16 cellular contexts compared by ENCODE assay signal in genomic region chr7:76283254-76284159, GRCh38. TPM values are rescaled to one million over a fixed set of nuclear protein-coding genes. Genes with fewer than 3 reads are reported as not detected.
DNase-seq lines count a peak whose midpoint lies in the region; ATAC-seq and TF ChIP-seq lines count a peak whose summit lies in the region.
"Had no signal": no experiment of that assay in that cellular context is flagged by ENCODE, and none has a peak within 500 bp of the region (broad histone marks: within the 10 kb centered on the region; RNA-seq: fewer than 3 reads in every experiment).

No MANE protein-coding gene starts in this region.

- no peak for TF ChIP-seq CTCF in A673 (conservative IDR thresholded peaks at IDR 0.05; ENCODE audit: low read depth, low read length)
- no peak for TF ChIP-seq CTCF in GM20000 (IDR thresholded peaks at IDR 0.05; ENCODE audit: extremely low read depth, missing control alignments)
- no peak for TF ChIP-seq CTCF in OCI-LY7 (conservative IDR thresholded peaks at IDR 0.05; ENCODE audit: low read length)

- peaks cover 19% of the 10 kb centered on the region for H3K27me3 ChIP-seq in A673 (replicated peaks; ENCODE audit: insufficient read depth, low read depth, low read length, poor library complexity)

- BruUV-seq in A673 (replicated peaks; lab: Mats Ljungman, UMichigan) (no TSS peak), OCI-LY7 (replicated peaks; lab: Mats Ljungman, UMichigan) (no TSS peak)

- no peaks in the 10 kb centered on the region for H3K79me2 ChIP-seq in OCI-LY7 (ENCODE audit: insufficient read depth, low read depth, low read length)

- H2AFZ ChIP-seq in OCI-LY7 (ENCODE audit: low read length): no peak overlapping the region
- H2AFZ ChIP-seq: PC-9 had no signal

- peak overlapping the region; percentile 41 for H3K4me3 Mint-ChIP-seq in central memory CD8-positive, alpha-beta T cell
- peak overlapping the region; percentile 51 for H3K4me3 Mint-ChIP-seq in natural killer cell treated with Interleukin-12 subunit alpha and Interleukin-12 subunit beta and Interleukin-15 and Interleukin-18, amount 100 ng/mL, for 72 hours

- H3K4me1 ChIP-seq in A673 (ENCODE audit: insufficient read depth, low read length, poor library complexity, severe bottlenecking) (no peaks in the 10 kb centered on the region), OCI-LY7 (ENCODE audit: insufficient read depth, low read length, poor library complexity, severe bottlenecking) (no peaks in the 10 kb centered on the region)

- intact Hi-C loops in A673 (cut with micrococcal nuclease; ENCODE audit: unreplicated experiment) (no loop called here), OCI-LY7 (cut with micrococcal nuclease; ENCODE audit: unreplicated experiment) (no loop called here)

- DNase-seq in A673 (ENCODE audit: low spot score) (no peak), GM20000 (ENCODE audit: low spot score) (peak; percentile 19), cerebellar cortex (ENCODE audit: low spot score) (no peak), D341Med (ENCODE audit: low spot score) (no peak), OCI-LY7 (ENCODE audit: low spot score) (no peak)
- DNase-seq in central memory CD8-positive, alpha-beta T cell (ENCODE audit: low spot score in 2 of 2): no peak
- no peak for DNase-seq in natural killer cell treated with Interleukin-12 subunit alpha and Interleukin-12 subunit beta and Interleukin-15 and Interleukin-18, amount 100 ng/mL, for 72 hours (ENCODE audit: low spot score)
- DNase-seq: activated CD4-positive, alpha-beta T cell treated with anti-CD3 and anti-CD28 coated beads for 1 hour; cerebellar nuclear complex; DMS79; GOT3; hippocampal formation; NCI-H146; occipital lobe; PC-9 had no signal

- POLR2A ChIA-PET in A673 (lab: Charles Lee; ENCODE audit: low non-redundant PET): interaction anchor here (0.6 kb wide), 1 partner anchor 67 kb away, joined by 3 read pairs; no protein-coding TSS in a partner anchor
- POLR2A ChIA-PET in OCI-LY7 (lab: Charles Lee): interaction anchor here (0.6 kb wide), 1 partner anchor 55 kb away, joined by 3 read pairs; no protein-coding TSS in a partner anchor

- peak overlapping the region; percentile 57 for H3K4me3 ChIP-seq in A673 (ENCODE audit: low read depth, low read length, poor library complexity, severe bottlenecking)
- no peak overlapping the region for H3K4me3 ChIP-seq in OCI-LY7 (ENCODE audit: low read depth, low read length, poor library complexity, severe bottlenecking)
- H3K4me3 ChIP-seq: PC-9 had no signal

- no peak for ATAC-seq in central memory CD8-positive, alpha-beta T cell (replicated peaks; ENCODE audit: extremely low read depth, poor library complexity, severe bottlenecking)
- no peak for ATAC-seq in natural killer cell treated with Interleukin-12 subunit alpha and Interleukin-12 subunit beta and Interleukin-15 and Interleukin-18, amount 100 ng/mL, for 72 hours
- ATAC-seq in HG03432 (IDR thresholded peaks at IDR 0.05; ENCODE audit: unreplicated experiment): no peak

- no peak overlapping the region for H3K27ac Mint-ChIP-seq in central memory CD8-positive, alpha-beta T cell (ENCODE audit: low read depth)
- H3K27ac Mint-ChIP-seq in natural killer cell treated with Interleukin-12 subunit alpha and Interleukin-12 subunit beta and Interleukin-15 and Interleukin-18, amount 100 ng/mL, for 72 hours: no peak overlapping the region

- H3K9me2 ChIP-seq in OCI-LY7 (ENCODE audit: insufficient read depth, low read length): no peaks in the 10 kb centered on the region

- H3K27ac ChIP-seq in A673 (ENCODE audit: low read depth, low read length, poor library complexity, severe bottlenecking) (no peak overlapping the region), OCI-LY7 (ENCODE audit: low read depth, low read length, poor library complexity, severe bottlenecking) (no peak overlapping the region)
- H3K27ac ChIP-seq: PC-9 had no signal

- H3K9me3 ChIP-seq in A673 (ENCODE audit: low read depth, low read length, poor library complexity, severe bottlenecking): no peaks in the 10 kb centered on the region
- H3K9me3 ChIP-seq in OCI-LY7 (ENCODE audit: low read length): no peaks in the 10 kb centered on the region

- CTCF ChIA-PET in A673 (lab: Charles Lee) (interaction anchor here (1.7 kb wide), 1 partner anchor 8 kb away, joined by 12 read pairs; no protein-coding TSS in a partner anchor), OCI-LY7 (lab: Charles Lee; ENCODE audit: unreplicated experiment) (interaction anchor here (0.6 kb wide), 1 partner anchor 22 kb away, joined by 4 read pairs; no protein-coding TSS in a partner anchor)

- no peaks in the 10 kb centered on the region for H3K9me3 Mint-ChIP-seq in central memory CD8-positive, alpha-beta T cell
- H3K9me3 Mint-ChIP-seq in natural killer cell treated with Interleukin-12 subunit alpha and Interleukin-12 subunit beta and Interleukin-15 and Interleukin-18, amount 100 ng/mL, for 72 hours: no peaks in the 10 kb centered on the region

- peaks cover 61% of the 10 kb centered on the region for H3K27me3 Mint-ChIP-seq in central memory CD8-positive, alpha-beta T cell
- peaks cover 36 to 48% of the 10 kb centered on the region in 2 donors for H3K27me3 Mint-ChIP-seq in natural killer cell treated with Interleukin-12 subunit alpha and Interleukin-12 subunit beta and Interleukin-15 and Interleukin-18, amount 100 ng/mL, for 72 hours

- H3K36me3 Mint-ChIP-seq in central memory CD8-positive, alpha-beta T cell (ENCODE audit: insufficient read depth): peaks cover 2% of the 10 kb centered on the region
- H3K36me3 Mint-ChIP-seq in natural killer cell treated with Interleukin-12 subunit alpha and Interleukin-12 subunit beta and Interleukin-15 and Interleukin-18, amount 100 ng/mL, for 72 hours: no peaks in the 10 kb centered on the region

- H3K4me2 ChIP-seq in OCI-LY7 (ENCODE audit: low read length): no peak overlapping the region

- H4K20me1 ChIP-seq in OCI-LY7 (ENCODE audit: insufficient read depth, low read length): no peaks in the 10 kb centered on the region

- H3K4me1 Mint-ChIP-seq in central memory CD8-positive, alpha-beta T cell: peaks cover 15% of the 10 kb centered on the region
- peaks cover 8 to 15% of the 10 kb centered on the region in 2 donors for H3K4me1 Mint-ChIP-seq in natural killer cell treated with Interleukin-12 subunit alpha and Interleukin-12 subunit beta and Interleukin-15 and Interleukin-18, amount 100 ng/mL, for 72 hours (ENCODE audit: low read depth in 2 of 2)

- H3K36me3 ChIP-seq in A673 (ENCODE audit: insufficient read depth, low read length, poor library complexity, severe bottlenecking): no peaks in the 10 kb centered on the region
- no peaks in the 10 kb centered on the region for H3K36me3 ChIP-seq in OCI-LY7 (ENCODE audit: insufficient read depth, low read length)

RNA-seq across cellular contexts. Expression of gene HSPB1, which starts 19.0 kb away (rescaled TPM):
- total RNA-seq in A673 (2021): 354 and 375 TPM in 2 replicates
- total RNA-seq in natural killer cell treated with Interleukin-12 subunit alpha and Interleukin-12 subunit beta and Interleukin-15 and Interleukin-18, amount 100 ng/mL, for 72 hours: 10 to 100 TPM; 13.3 to 30.3 TPM
- 133 and 204 TPM in 2 replicates for total RNA-seq in OCI-LY7 (2014; rRNA removed; shearing (Covaris generic))
- 349 and 470 TPM in 2 replicates for total RNA-seq in OCI-LY7 (2022)

Comparison
In these comparisons a context has a peak if more than half of its experiments do, and no peak if none do; other contexts are left out.
1. RNA of gene HSPB1, which starts 19.0 kb away (total RNA-seq): 354 to 375 TPM in A673 and 133 to 470 TPM in OCI-LY7; 13.3 to 30.3 TPM in natural killer cell treated with Interleukin-12 subunit alpha and Interleukin-12 subunit beta and Interleukin-15 and Interleukin-18, amount 100 ng/mL, for 72 hours; every median in the first group is over 4 times any median in the second.